In genomic region chr5:98779264-98779877, GRCh38 we compare ENCODE assay signal across 21 cellular contexts. TPM values are rescaled to one million over a fixed set of nuclear protein-coding genes. Genes with fewer than 3 reads are reported as not detected.
DNase-seq lines count a peak whose midpoint lies in the region; ATAC-seq, FAIRE-seq and TF ChIP-seq lines count a peak whose summit lies in the region.
"Had no signal": no experiment of that assay in that cellular context is flagged by ENCODE, and none has a peak within 500 bp of the region (broad histone marks: within the 10 kb centered on the region; RNA-seq: fewer than 3 reads in every experiment).

No MANE protein-coding gene starts in this region.

- H3K27me3 ChIP-seq in left ventricle myocardium inferior (ENCODE audit: low read depth) (no peaks in the 10 kb centered on the region), gastroesophageal sphincter (no peaks in the 10 kb centered on the region)
- H3K27me3 ChIP-seq: tibial artery had no signal

- H3K27ac Mint-ChIP-seq in osteocyte (ENCODE audit: unreplicated experiment): peak overlapping the region; percentile 60
- H3K27ac Mint-ChIP-seq: activated CD4-positive, alpha-beta memory T cell treated with anti-CD3 and anti-CD28 coated beads for 36 hours; activated naive CD8-positive, alpha-beta T cell treated with anti-CD3 and anti-CD28 coated beads, Interleukin-2, amount 10 ng/mL, durations not matched to agents 7 days and 5 days; CD4-positive, alpha-beta memory T cell had no signal

- 18 to 68% methylated on average over 5 to 8 of the region's 11 CpGs for WGBS in gastroesophageal sphincter (ENCODE audit: low coverage in 1 of 2), 2 donors

- H3K4me1 Mint-ChIP-seq in osteocyte (ENCODE audit: unreplicated experiment): peaks cover 87% of the 10 kb centered on the region

- peak overlapping the region; percentile 22 for H3K4me3 Mint-ChIP-seq in osteocyte (ENCODE audit: unreplicated experiment)
- H3K4me3 Mint-ChIP-seq: activated CD4-positive, alpha-beta memory T cell treated with anti-CD3 and anti-CD28 coated beads for 36 hours; activated naive CD8-positive, alpha-beta T cell treated with anti-CD3 and anti-CD28 coated beads, Interleukin-2, amount 10 ng/mL, durations not matched to agents 7 days and 5 days; CD4-positive, alpha-beta memory T cell had no signal

- intact Hi-C loops in left ventricle myocardium inferior (cut with micrococcal nuclease): no loop called here
- intact Hi-C loops in left cardiac atrium (cut with DNase I): loop anchor here in 1 of 2 donors (10.0 kb wide), 1 partner anchor 1595 kb away; the partner anchor contains the start of gene RIOK2

- TF ChIP-seq POLR2A in gastroesophageal sphincter (IDR thresholded peaks at IDR 0.05): no peak

- no peak for FAIRE-seq in urothelium cell line (lab: Jason Lieb, UNC)

- peak overlapping the region; percentile 13 for H3K27ac ChIP-seq in left ventricle myocardium inferior (replicated peaks)
- peak overlapping the region; percentile 45 to 96 (median 78) for H3K27ac ChIP-seq in gastroesophageal sphincter
- H3K27ac ChIP-seq: neutrophil, PC-9, tibial artery had no signal

- ATAC-seq in left cardiac atrium (no peak), gastroesophageal sphincter (no peak), HG03521 (IDR thresholded peaks at IDR 0.05; ENCODE audit: unreplicated experiment) (no peak)

- peaks cover 9% of the 10 kb centered on the region for H3K36me3 ChIP-seq in left ventricle myocardium inferior
- H3K36me3 ChIP-seq in gastroesophageal sphincter: peaks cover 3 to 41% of the 10 kb centered on the region in 2 donors
- H3K36me3 ChIP-seq: neutrophil had no signal

- TF ChIP-seq EP300 in gastroesophageal sphincter (IDR thresholded peaks at IDR 0.05): no peak

- H3K36me3 Mint-ChIP-seq in osteocyte (ENCODE audit: unreplicated experiment): peaks cover 78% of the 10 kb centered on the region
- H3K36me3 Mint-ChIP-seq: activated naive CD8-positive, alpha-beta T cell treated with anti-CD3 and anti-CD28 coated beads, Interleukin-2, amount 10 ng/mL, durations not matched to agents 7 days and 5 days had no signal

- DNase-seq in left ventricle myocardium inferior: no peak
- DNase-seq in left cardiac atrium: no peak
- DNase-seq in osteocyte (ENCODE audit: extremely low spot score, unreplicated experiment): no peak
- DNase-seq in urothelium cell line (ENCODE audit: low spot score): no peak
- DNase-seq in activated CD4-positive, alpha-beta T cell treated with anti-CD3 and anti-CD28 coated beads, Interleukin-2, amount 50 U/mL, for 4 hours: no peak
- DNase-seq in pons (ENCODE audit: low spot score): no peak
- DNase-seq: activated CD4-positive, alpha-beta memory T cell treated with anti-CD3 and anti-CD28 coated beads for 36 hours; activated naive CD8-positive, alpha-beta T cell treated with anti-CD3 and anti-CD28 coated beads, Interleukin-2, amount 10 ng/mL, durations not matched to agents 7 days and 5 days; activated T-cell treated with anti-CD3 and anti-CD28 coated beads, Interleukin-2, amount 50 U/mL, for 48 hours; CD4-positive, alpha-beta memory T cell; cerebellar nuclear complex; GOT3; Karpas-422; NCI-H2171; NCI-H748 treated with DMSO at 0.1 percent for 48 hours; PC-9; tibial artery had no signal

- peaks cover 66% of the 10 kb centered on the region for H3K4me1 ChIP-seq in left ventricle myocardium inferior
- peaks cover 14 to 91% (median 28%) of the 10 kb centered on the region in 3 donors for H3K4me1 ChIP-seq in gastroesophageal sphincter

- no peaks in the 10 kb centered on the region for H3K9me3 ChIP-seq in left ventricle myocardium inferior (replicated peaks)
- no peaks in the 10 kb centered on the region for H3K9me3 ChIP-seq in gastroesophageal sphincter
- H3K9me3 ChIP-seq: neutrophil, tibial artery had no signal

- no peaks in the 10 kb centered on the region for H3K9me3 Mint-ChIP-seq in osteocyte (ENCODE audit: unreplicated experiment)
- H3K9me3 Mint-ChIP-seq: activated CD4-positive, alpha-beta memory T cell treated with anti-CD3 and anti-CD28 coated beads for 36 hours; activated naive CD8-positive, alpha-beta T cell treated with anti-CD3 and anti-CD28 coated beads, Interleukin-2, amount 10 ng/mL, durations not matched to agents 7 days and 5 days; CD4-positive, alpha-beta memory T cell had no signal

- H3K27me3 Mint-ChIP-seq in osteocyte (ENCODE audit: unreplicated experiment): no peaks in the 10 kb centered on the region

- no peak overlapping the region for H3K4me3 ChIP-seq in left ventricle myocardium inferior
- H3K4me3 ChIP-seq in gastroesophageal sphincter: peak overlapping the region; percentile 15 to 18
- H3K4me3 ChIP-seq: PC-9, skin epidermis, tibial artery had no signal

- no peak for TF ChIP-seq CTCF in left ventricle myocardium inferior (IDR thresholded peaks at IDR 0.05; ENCODE audit: borderline replicate concordance)
- no peak for TF ChIP-seq CTCF in gastroesophageal sphincter (IDR thresholded peaks at IDR 0.05)
- TF ChIP-seq CTCF in osteocyte (IDR thresholded peaks at IDR 0.05): no peak

RNA-seq across cellular contexts. Expression of gene RGMB, which starts 5.9 kb away (rescaled TPM):
- total RNA-seq in left ventricle myocardium inferior: 13.0 TPM
- 10 to 100 TPM; 15.4 to 15.6 TPM for total RNA-seq in left cardiac atrium
- 100 to 1,000 TPM in 3 of 4 donors, 10 to 100 TPM in 1; 37.3 to 248 (median 174) TPM for total RNA-seq in gastroesophageal sphincter
- total RNA-seq in osteocyte: 111 and 116 TPM in 2 replicates
